ENCODE assay signal across 8 cellular contexts in genomic region chr16:720507-720989, GRCh38. TPM values are rescaled to one million over a fixed set of nuclear protein-coding genes. Genes with fewer than 3 reads are reported as not detected.
A peak's percentile ranks its signal among the peaks of the same experiment; 100 is the strongest.
DNase-seq lines count a peak whose midpoint lies in the region; ATAC-seq, FAIRE-seq and TF ChIP-seq lines count a peak whose summit lies in the region.

No MANE protein-coding gene starts in this region.

- intact Hi-C loops in A673 (cut with micrococcal nuclease; ENCODE audit: unreplicated experiment), result no loop called here
- intact Hi-C loops in kidney (cut with DNase I), result no loop called here

- TF ChIP-seq CTCF in A673 (conservative IDR thresholded peaks at IDR 0.05; ENCODE audit: low read depth, low read length) (peak; percentile 38; the same call in 1 of the 2 replicates), GM06990 (IDR thresholded peaks at IDR 0.05; ENCODE audit: insufficient read depth, low read length, poor library complexity, severe bottlenecking) (peak; percentile 47), cardiac fibroblast (IDR thresholded peaks at IDR 0.05; ENCODE audit: low read depth, low read length) (no peak), kidney (IDR thresholded peaks at IDR 0.05; ENCODE audit: borderline replicate concordance, extremely low read depth, insufficient read depth) (no peak)

- peak overlapping the region; percentile 61 to 69 for H3K9ac ChIP-seq in kidney (ENCODE audit: low read length in 2 of 2)

- H3K27me3 ChIP-seq in A673 (replicated peaks; ENCODE audit: insufficient read depth, low read depth, low read length, poor library complexity) (peaks cover 26% of the 10 kb centered on the region), GM06990 (replicated peaks; ENCODE audit: control insufficient read depth, insufficient read depth, low read length) (no peaks in the 10 kb centered on the region)

- H3K9me3 ChIP-seq in A673 (ENCODE audit: low read depth, low read length, poor library complexity, severe bottlenecking) (no peaks in the 10 kb centered on the region), kidney (ENCODE audit: control insufficient read depth in 1 of 2, low read length in 2 of 2) (no peaks in the 10 kb centered on the region)

- no TSS peak for BruUV-seq in A673 (replicated peaks; lab: Mats Ljungman, UMichigan)

- ATAC-seq in HG02970 (IDR thresholded peaks at IDR 0.05; ENCODE audit: low FRiP score, unreplicated experiment), result peak; percentile 11
- no peak for ATAC-seq in HG02884 (IDR thresholded peaks at IDR 0.05; ENCODE audit: unreplicated experiment)

- DNase-seq in A673 (ENCODE audit: low spot score) (peak; percentile 81), GM06990 (ENCODE audit: extremely low read depth, insufficient read length) (peak; percentile 76), RCC 7860 (ENCODE audit: low spot score) (peak; percentile 76), cardiac fibroblast (ENCODE audit: low read depth in 2 of 2) (peak; percentile 63 to 80), kidney (no peak)
- peak; percentile 46 for DNase-seq in stimulated activated CD4-positive, alpha-beta T cell treated with anti-CD3 and anti-CD28 coated beads, Interleukin-1b, Interleukin-23, amount 100 ng/mL, for 48 hours

- peaks cover 8% of the 10 kb centered on the region for H3K4me1 ChIP-seq in A673 (ENCODE audit: insufficient read depth, low read length, poor library complexity, severe bottlenecking)
- peaks cover 4 to 34% of the 10 kb centered on the region in 2 donors for H3K4me1 ChIP-seq in kidney (ENCODE audit: control insufficient read depth in 1 of 2, insufficient read depth in 1 of 2, low read depth in 1 of 2, low read length in 2 of 2)

- peak overlapping the region; percentile 83 for H3K27ac ChIP-seq in A673 (ENCODE audit: low read depth, low read length, poor library complexity, severe bottlenecking)
- peak overlapping the region; percentile 77 to 82 for H3K27ac ChIP-seq in kidney (ENCODE audit: low read depth in 2 of 2, low read length in 2 of 2)

- H3K36me3 ChIP-seq in A673 (ENCODE audit: insufficient read depth, low read length, poor library complexity, severe bottlenecking) (no peaks in the 10 kb centered on the region), GM06990 (ENCODE audit: control insufficient read depth, insufficient read depth, low read length) (peaks cover 2% of the 10 kb centered on the region; the same call in 1 of the 2 replicates), kidney (ENCODE audit: control insufficient read depth in 1 of 2, insufficient read depth in 2 of 2, low read length in 2 of 2) (no peaks in the 10 kb centered on the region)

- POLR2A ChIA-PET in A673 (lab: Charles Lee; ENCODE audit: low non-redundant PET), result no interaction called here

- CTCF ChIA-PET in A673 (lab: Charles Lee), result interaction anchor here (1.2 to 1.9 kb wide), 2 partner anchors 10 to 67 kb away, joined by 5 to 8 read pairs; partner anchors contain the start of gene RPUSD1

- FAIRE-seq in RCC 7860 (lab: Jason Lieb, UNC), result no peak
- no peak for FAIRE-seq in kidney (lab: Jason Lieb, UNC)

- H3K4me3 ChIP-seq in A673 (ENCODE audit: low read depth, low read length, poor library complexity, severe bottlenecking) (peak overlapping the region; percentile 69), GM06990 (replicated peaks; ENCODE audit: low read depth, low read length) (peak overlapping the region; percentile 89), cardiac fibroblast (replicated peaks in 1 of 2; ENCODE audit: low read depth in 2 of 2, low read length in 2 of 2) (peak overlapping the region; percentile 76 to 77), kidney (ENCODE audit: low read length in 2 of 2) (peak overlapping the region; percentile 53 to 78)

RNA-seq across cellular contexts. Expression of gene ANTKMT, which starts 0.4 kb away (rescaled TPM):
- total RNA-seq in A673 (2021) (21.2 and 26.0 TPM in 2 replicates), kidney (44.1 TPM)
- 70.4 TPM for polyA plus RNA-seq in kidney (ENCODE audit: insufficient read depth, low read depth, low replicate concordance)

RNA-seq across cellular contexts. Expression of gene METRN, which starts 5.6 kb away (rescaled TPM):
- total RNA-seq in A673 (2021) (0.86 and 1.8 TPM in 2 replicates), kidney (34.9 TPM)
- polyA plus RNA-seq in kidney (ENCODE audit: insufficient read depth, low read depth, low replicate concordance), result 114 TPM

RNA-seq across cellular contexts. Expression of gene CCDC78, which starts 5.7 kb away (rescaled TPM):
- 0.28 and 1.4 TPM in 2 replicates for total RNA-seq in A673 (2021)
- 2.6 TPM for total RNA-seq in kidney
- 1.3 TPM for polyA plus RNA-seq in kidney (ENCODE audit: insufficient read depth, low read depth, low replicate concordance)

RNA-seq across cellular contexts. Expression of gene HAGHL, which starts 6.4 kb away (rescaled TPM):
- total RNA-seq in A673 (2021) (2.5 and 3.5 TPM in 2 replicates), kidney (7.5 TPM)
- 18.0 TPM for polyA plus RNA-seq in kidney (ENCODE audit: insufficient read depth, low read depth, low replicate concordance)

RNA-seq across cellular contexts. Expression of gene FBXL16, which starts 14.9 kb away (rescaled TPM):
- total RNA-seq in A673 (2021) (1.1 and 2.7 TPM in 2 replicates), kidney (44.9 TPM)
- 12.0 TPM for polyA plus RNA-seq in kidney (ENCODE audit: insufficient read depth, low read depth, low replicate concordance)

Comparison
In these comparisons a context has a peak if more than half of its experiments do, and no peak if none do; other contexts are left out.
1. CTCF ChIP-seq: peak in A673 (single experiment) and GM06990 (single experiment); none in cardiac fibroblast (single experiment) and kidney (single experiment).
2. RNA of gene METRN, which starts 5.6 kb away (total RNA-seq): 34.9 TPM in kidney (single experiment); 0.86 to 1.8 TPM in A673; every median in the first group is over 10 times any median in the second.
3. Peak in every context shown above with its lines, with median percentiles within 50 percentile points of each other: H3K4me3 ChIP-seq.